27 cellular contexts compared by ENCODE assay signal in genomic region chr4:179165339-179165738, GRCh38.
"Had no signal": no experiment of that assay in that cellular context is flagged by ENCODE, and none has a peak within 500 bp of the region (broad histone marks: within the 10 kb centered on the region; RNA-seq: fewer than 3 reads in every experiment).

No MANE protein-coding gene starts in this region.

- H3K27ac Mint-ChIP-seq: activated CD8-positive, alpha-beta memory T cell treated with anti-CD3 and anti-CD28 coated beads, Interleukin-2, amount 10 ng/mL, durations not matched to agents 7 days and 5 days; activated CD8-positive, alpha-beta T cell treated with anti-CD3 and anti-CD28 coated beads, Interleukin-2, amount 10 ng/mL, durations not matched to agents 7 days and 5 days; activated naive CD4-positive, alpha-beta T cell treated with anti-CD3 and anti-CD28 coated beads, Interleukin-2, amount 50 U/mL, for 72 hours; activated T-cell treated with anti-CD3 and anti-CD28 coated beads, Interleukin-2, amount 50 U/mL, for 72 hours; naive B cell; nephron progenitor cell; stimulated activated naive CD8-positive, alpha-beta T cell treated with anti-CD3 and anti-CD28 coated beads, Interleukin-15, Interleukin-2, amounts not matched to agents 100 ng/mL and 50 ng/mL, for 24 hours had no signal

- H3K9me3 ChIP-seq: esophagus muscularis mucosa, pancreas, prostate gland, thoracic aorta, uterus had no signal

- H3K27ac ChIP-seq: breast epithelium, esophagus muscularis mucosa, foreskin keratinocyte, heart left ventricle, pancreas, prostate gland, skin epidermis, thoracic aorta, uterus had no signal

- H3K4me1 ChIP-seq: breast epithelium, esophagus muscularis mucosa, foreskin keratinocyte, heart left ventricle, pancreas, prostate gland, uterus had no signal

- H3K27me3 ChIP-seq: breast epithelium, esophagus muscularis mucosa, foreskin keratinocyte, heart left ventricle, pancreas, uterus had no signal

- H3K4me3 Mint-ChIP-seq: activated CD8-positive, alpha-beta memory T cell treated with anti-CD3 and anti-CD28 coated beads, Interleukin-2, amount 10 ng/mL, durations not matched to agents 7 days and 5 days; activated CD8-positive, alpha-beta T cell treated with anti-CD3 and anti-CD28 coated beads, Interleukin-2, amount 10 ng/mL, durations not matched to agents 7 days and 5 days; activated T-cell treated with anti-CD3 and anti-CD28 coated beads, Interleukin-2, amount 50 U/mL, for 72 hours; naive B cell; nephron progenitor cell; stimulated activated naive CD8-positive, alpha-beta T cell treated with anti-CD3 and anti-CD28 coated beads, Interleukin-15, Interleukin-2, amounts not matched to agents 100 ng/mL and 50 ng/mL, for 24 hours had no signal

- H3K27me3 Mint-ChIP-seq: activated CD8-positive, alpha-beta memory T cell treated with anti-CD3 and anti-CD28 coated beads, Interleukin-2, amount 10 ng/mL, durations not matched to agents 7 days and 5 days; naive B cell; stimulated activated naive CD8-positive, alpha-beta T cell treated with anti-CD3 and anti-CD28 coated beads, Interleukin-15, Interleukin-2, amounts not matched to agents 100 ng/mL and 50 ng/mL, for 24 hours had no signal

- H3K36me3 Mint-ChIP-seq: activated CD8-positive, alpha-beta memory T cell treated with anti-CD3 and anti-CD28 coated beads, Interleukin-2, amount 10 ng/mL, durations not matched to agents 7 days and 5 days; naive B cell had no signal

- H3K4me3 ChIP-seq: breast epithelium, esophagus muscularis mucosa, heart left ventricle, pancreas, prostate gland, skin epidermis, thoracic aorta, uterus had no signal

- H3K36me3 ChIP-seq: breast epithelium, esophagus muscularis mucosa, heart left ventricle, pancreas, prostate gland, thoracic aorta, uterus had no signal

- H3K4me1 Mint-ChIP-seq: activated CD8-positive, alpha-beta memory T cell treated with anti-CD3 and anti-CD28 coated beads, Interleukin-2, amount 10 ng/mL, durations not matched to agents 7 days and 5 days; naive B cell; nephron progenitor cell had no signal

- ATAC-seq: activated CD8-positive, alpha-beta memory T cell treated with anti-CD3 and anti-CD28 coated beads, Interleukin-2, amount 10 ng/mL, durations not matched to agents 7 days and 5 days; activated CD8-positive, alpha-beta T cell treated with anti-CD3 and anti-CD28 coated beads, Interleukin-2, amount 10 ng/mL, durations not matched to agents 7 days and 5 days; activated naive CD4-positive, alpha-beta T cell treated with anti-CD3 and anti-CD28 coated beads, Interleukin-2, amount 50 U/mL, for 72 hours; activated T-cell treated with anti-CD3 and anti-CD28 coated beads, Interleukin-2, amount 50 U/mL, for 72 hours; foreskin keratinocyte; heart left ventricle; left cardiac atrium; left ventricle myocardium superior; pancreas; sciatic nerve had no signal

- DNase-seq: activated CD4-positive, alpha-beta T cell treated with anti-CD3 and anti-CD28 coated beads, Interleukin-2, amount 50 U/mL, for 1 hour; activated CD8-positive, alpha-beta memory T cell treated with anti-CD3 and anti-CD28 coated beads, Interleukin-2, amount 10 ng/mL, durations not matched to agents 7 days and 5 days; activated CD8-positive, alpha-beta T cell treated with anti-CD3 and anti-CD28 coated beads, Interleukin-2, amount 10 ng/mL, durations not matched to agents 7 days and 5 days; activated naive CD4-positive, alpha-beta T cell; activated T-cell treated with anti-CD3 and anti-CD28 coated beads, Interleukin-2, amount 50 U/mL, for 72 hours; central memory CD4-positive, alpha-beta T cell; foreskin keratinocyte; heart left ventricle; left cardiac atrium; left ventricle myocardium superior; mammary epithelial cell; naive B cell; nephron progenitor cell; pancreas; stimulated activated CD4-positive, alpha-beta T cell treated with anti-CD3 and anti-CD28 coated beads, Interleukin-12 subunit alpha, Interleukin-12 subunit beta, amount 100 ng/mL, for 4 hours; stimulated activated CD4-positive, alpha-beta T cell treated with anti-CD3 and anti-CD28 coated beads, Interleukin-4, amount 100 ng/mL, for 1 hour; T-helper 2 cell; trophoblast cell; uterus had no signal
